ENCODE assay signal across 8 cellular contexts in the genomic region with DNA sequence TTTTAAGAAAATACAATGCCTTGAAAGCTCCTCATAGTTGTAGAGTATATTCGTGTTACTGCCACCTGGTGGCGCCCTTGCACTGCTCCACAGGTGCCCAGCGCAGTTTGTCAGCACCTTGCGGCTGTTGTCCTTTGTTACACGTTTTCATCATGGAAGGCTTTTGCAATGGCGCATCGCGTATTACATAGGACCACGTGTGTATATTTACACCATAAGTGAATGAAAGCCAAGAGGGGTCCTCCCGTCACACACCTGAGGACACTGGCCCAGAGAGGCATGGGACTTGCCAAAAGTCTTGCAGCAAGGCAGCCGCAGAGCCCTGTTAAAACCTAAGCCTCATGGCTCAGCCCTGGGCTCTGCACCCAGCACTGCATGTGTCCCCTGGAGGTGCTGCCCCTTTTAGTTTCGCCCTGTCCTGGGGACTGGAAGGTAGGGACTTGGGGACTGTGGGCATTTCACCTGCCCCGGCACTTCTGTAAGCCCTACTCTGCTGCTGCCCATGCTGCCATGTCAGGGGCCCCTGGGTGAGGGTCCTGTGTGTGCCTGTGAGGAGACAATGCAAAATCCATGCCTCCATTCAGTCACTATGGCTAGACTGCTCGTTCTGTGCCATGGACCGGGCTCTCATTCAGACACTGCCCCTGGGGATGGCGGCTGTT. TPM values are rescaled to one million over a fixed set of nuclear protein-coding genes. Genes with fewer than 3 reads are reported as not detected.
A peak's percentile ranks its signal among the peaks of the same experiment; 100 is the strongest.
DNase-seq lines count a peak whose midpoint lies in the region; ATAC-seq and TF ChIP-seq lines count a peak whose summit lies in the region.

No MANE protein-coding gene starts in this region.

- peaks cover 21% of the 10 kb centered on the region for H3F3A ChIP-seq in GM23338 (replicated peaks; ENCODE audit: low read depth)

- peak; percentile 98 to 99 for TF ChIP-seq RAD21 in liver (IDR thresholded peaks at IDR 0.05)

- CTCF ChIA-PET in AG04449 (lab: Yijun Ruan, JAX): interaction anchor here (0.5 to 2.9 kb wide), 15 partner anchors 9 to 1163 kb away, joined by 3 to 21 read pairs (median 5); partner anchors contain the start of gene LDAF1
- CTCF ChIA-PET in activated CD4-positive, alpha-beta T cell treated with anti-CD3 and anti-CD28 coated beads for 36 hours (lab: Charles Lee): interaction anchor here (0.6 to 3.4 kb wide), 6 partner anchors 8 to 66 kb away, joined by 3 to 9 read pairs (median 6); no protein-coding TSS in a partner anchor

- ATAC-seq in GM23338 (peak; percentile 80), HG02678 (IDR thresholded peaks at IDR 0.05; ENCODE audit: unreplicated experiment) (no peak)
- peak; percentile 89 for ATAC-seq in activated CD4-positive, alpha-beta T cell treated with anti-CD3 and anti-CD28 coated beads for 36 hours

- 0 out of 2 replicates have a peak overlapping the region, but pooled peaks have one; percentile 72 for H3K27ac ChIP-seq in GM23338 (ENCODE audit: low read depth)
- no peak overlapping the region for H3K27ac ChIP-seq in liver (ENCODE audit: low read depth in 1 of 2, low read length in 2 of 2)

- no peaks in the 10 kb centered on the region for H3K9me3 Mint-ChIP-seq in GM23338
- no peaks in the 10 kb centered on the region for H3K9me3 Mint-ChIP-seq in activated CD4-positive, alpha-beta T cell treated with anti-CD3 and anti-CD28 coated beads for 36 hours (ENCODE audit: low read depth)
- H3K9me3 Mint-ChIP-seq in chondrocyte (ENCODE audit: low read depth): no peaks in the 10 kb centered on the region

- intact Hi-C loops in activated CD4-positive, alpha-beta T cell treated with anti-CD3 and anti-CD28 coated beads for 36 hours (cut with DNase I, micrococcal nuclease): loop anchor here (1.0 to 10.0 kb wide), 3 partner anchors 51 to 353 kb away; partner anchors contain the start of gene CDR2 (in 2 of the 2)

- H3K27ac Mint-ChIP-seq in GM23338: peak overlapping the region; percentile 92
- peak overlapping the region; percentile 60 for H3K27ac Mint-ChIP-seq in activated CD4-positive, alpha-beta T cell treated with anti-CD3 and anti-CD28 coated beads for 36 hours
- no peak overlapping the region for H3K27ac Mint-ChIP-seq in chondrocyte (ENCODE audit: unreplicated experiment)

- H3K4me1 ChIP-seq in GM23338 (ENCODE audit: insufficient read depth) (no peaks in the 10 kb centered on the region), liver (ENCODE audit: control insufficient read depth in 4 of 4, insufficient read depth in 4 of 4, low read length in 3 of 4) (peaks cover 0 to 7% (median 4%) of the 10 kb centered on the region in 4 donors)

- H3K9me2 ChIP-seq in GM23338 (ENCODE audit: insufficient read depth): no peaks in the 10 kb centered on the region

- no peak overlapping the region for H3K9ac ChIP-seq in liver (ENCODE audit: low read depth in 1 of 2, low read length in 2 of 2)

- no peaks in the 10 kb centered on the region for H3K27me3 ChIP-seq in GM23338 (ENCODE audit: insufficient read depth)
- H3K27me3 ChIP-seq in liver (ENCODE audit: control insufficient read depth in 4 of 4, insufficient read depth in 4 of 4, low read length in 3 of 4): no peaks in the 10 kb centered on the region

- 46% methylated on average over 16 of the region's 16 CpGs for WGBS in liver

- peaks cover 11% of the 10 kb centered on the region for H3K79me2 ChIP-seq in GM23338 (replicated peaks; ENCODE audit: insufficient read depth)

- POLR2A ChIA-PET in AG04449 (lab: Yijun Ruan, JAX): no interaction called here
- POLR2A ChIA-PET in activated CD4-positive, alpha-beta T cell treated with anti-CD3 and anti-CD28 coated beads for 36 hours (lab: Charles Lee): interaction anchor here (0.6 kb wide), 1 partner anchor 94 kb away, joined by 3 read pairs; no protein-coding TSS in a partner anchor

- peaks cover 4% of the 10 kb centered on the region for H4K20me1 ChIP-seq in GM23338 (replicated peaks; ENCODE audit: insufficient read depth)

- H3K36me3 Mint-ChIP-seq in GM23338 (ENCODE audit: low read depth) (peaks cover 74% of the 10 kb centered on the region), chondrocyte (ENCODE audit: low read depth) (peaks cover 7% of the 10 kb centered on the region)
- peaks cover 35% of the 10 kb centered on the region for H3K36me3 Mint-ChIP-seq in activated CD4-positive, alpha-beta T cell treated with anti-CD3 and anti-CD28 coated beads for 36 hours (ENCODE audit: low read depth)

- no peak overlapping the region for H3K4me3 Mint-ChIP-seq in GM23338
- no peak overlapping the region for H3K4me3 Mint-ChIP-seq in activated CD4-positive, alpha-beta T cell treated with anti-CD3 and anti-CD28 coated beads for 36 hours
- no peak overlapping the region for H3K4me3 Mint-ChIP-seq in chondrocyte (ENCODE audit: unreplicated experiment)

- H3K4me1 Mint-ChIP-seq in GM23338 (peaks cover 2% of the 10 kb centered on the region; the same call in 1 of the 3 replicates), chondrocyte (ENCODE audit: low read depth) (peaks cover 2% of the 10 kb centered on the region)
- peaks cover 4% of the 10 kb centered on the region for H3K4me1 Mint-ChIP-seq in activated CD4-positive, alpha-beta T cell treated with anti-CD3 and anti-CD28 coated beads for 36 hours

- no peaks in the 10 kb centered on the region for H3K9me3 ChIP-seq in liver (ENCODE audit: control insufficient read depth in 4 of 4, low read length in 3 of 4)

- DNase-seq in AG04449 (ENCODE audit: low read depth, low spot score): no peak
- peak; percentile 91 for DNase-seq in GM23338 (ENCODE audit: low spot score)
- peak; percentile 3 to 53 for DNase-seq in NCI-H446 (lab: John Stamatoyannopoulos, UW)
- DNase-seq in activated CD4-positive, alpha-beta T cell treated with anti-CD3 and anti-CD28 coated beads for 36 hours: peak; percentile 86
- DNase-seq in chondrocyte (ENCODE audit: low spot score): no peak
- DNase-seq in stimulated activated CD4-positive, alpha-beta T cell treated with anti-CD3 and anti-CD28 coated beads, TNF-alpha, amount 100 ng/mL, for 24 hours (ENCODE audit: low read depth in 3 of 3): peak; percentile 44 to 53 (median 49)

- no peak overlapping the region for H2AFZ ChIP-seq in GM23338

- no peak overlapping the region for H3K4me2 ChIP-seq in GM23338

- H3K36me3 ChIP-seq in GM23338 (ENCODE audit: insufficient read depth): peaks cover 20% of the 10 kb centered on the region
- peaks cover 5 to 72% (median 19%) of the 10 kb centered on the region in 4 donors for H3K36me3 ChIP-seq in liver (ENCODE audit: control insufficient read depth in 4 of 4, insufficient read depth in 3 of 4, low read depth in 1 of 4, low read length in 3 of 4)

- peak; percentile 65 for TF ChIP-seq CTCF in AG04449 (IDR thresholded peaks at IDR 0.05; ENCODE audit: insufficient read depth, low read length, missing control alignments)
- peak; percentile 96 to 99 for TF ChIP-seq CTCF in GM23338 (conservative IDR thresholded peaks at IDR 0.05; ENCODE audit: low read depth in 2 of 2)
- TF ChIP-seq CTCF in chondrocyte (IDR thresholded peaks at IDR 0.05): peak; percentile 96
- TF ChIP-seq CTCF in liver (IDR thresholded peaks at IDR 0.05; ENCODE audit: low read depth, low read length, missing input control): peak; percentile 91

- no peak overlapping the region for H3K4me3 ChIP-seq in AG04449 (ENCODE audit: low read depth, low read length)
- H3K4me3 ChIP-seq in GM23338: no peak overlapping the region
- H3K4me3 ChIP-seq in liver (ENCODE audit: low read depth in 1 of 3, low read length in 3 of 3): no peak overlapping the region

- H3K27me3 Mint-ChIP-seq in GM23338 (ENCODE audit: insufficient read depth, low read depth, poor library complexity) (peaks cover 11% of the 10 kb centered on the region), chondrocyte (ENCODE audit: low read depth) (no peaks in the 10 kb centered on the region)
- no peaks in the 10 kb centered on the region for H3K27me3 Mint-ChIP-seq in activated CD4-positive, alpha-beta T cell treated with anti-CD3 and anti-CD28 coated beads for 36 hours

TF ChIP-seq in GM23338, 12 proteins besides CTCF, POLR2A, EP300 and RAD21 (continues in another document):
- no peak for TF ChIP-seq ZNF331 (CRISPR knock-in tag; IDR thresholded peaks at IDR 0.05; ENCODE audit: low read depth)
- peak; percentile 52 for TF ChIP-seq CREB1 (CRISPR knock-in tag; IDR thresholded peaks at IDR 0.05; ENCODE audit: low read depth)
- no peak for TF ChIP-seq JUNB (IDR thresholded peaks at IDR 0.05; ENCODE audit: unreplicated experiment)
- no peak for TF ChIP-seq NANOG (IDR thresholded peaks at IDR 0.05; ENCODE audit: borderline replicate concordance)
- no peak for TF ChIP-seq POLR2AphosphoS5 (IDR thresholded peaks at IDR 0.05; ENCODE audit: low read depth)
- no peak for TF ChIP-seq ZNF114 (CRISPR knock-in tag; IDR thresholded peaks at IDR 0.05)

TF ChIP-seq in liver, 16 proteins besides CTCF, POLR2A, EP300 and RAD21 (continues in another document):
- TF ChIP-seq TAF1 (conservative IDR thresholded peaks at IDR 0.05): no peak
- TF ChIP-seq EGR1 (IDR thresholded peaks at IDR 0.05; ENCODE audit: low read depth in 2 of 2): no peak
- TF ChIP-seq HNF4G (IDR thresholded peaks at IDR 0.05): no peak
- TF ChIP-seq GABPA (IDR thresholded peaks at IDR 0.05 in 1 of 2, conservative IDR thresholded peaks at IDR 0.05 in 1 of 2): no peak

RNA-seq across cellular contexts. Expression of gene POLR3E, which starts 24.3 kb away (rescaled TPM):
- total RNA-seq in GM23338 (2014; rRNA removed; shearing (Covaris generic)): 109 and 141 TPM in 2 replicates
- polyA plus RNA-seq in GM23338 (2016; fragmentation: Nextera tagmentation; extraction: Ambion mirVana): 62.7 and 64.4 TPM in 2 replicates
- total RNA-seq in activated CD4-positive, alpha-beta T cell treated with anti-CD3 and anti-CD28 coated beads for 36 hours: 10 to 100 TPM; 70.9 to 87.4 TPM
- 25.2 to 34.8 TPM (median 26.7 TPM) in 3 replicates for total RNA-seq in chondrocyte
- 10 to 100 TPM; 20.0 to 42.9 TPM for total RNA-seq in liver
- 10 to 100 TPM; 16.0 to 16.6 TPM for polyA plus RNA-seq in liver

RNA-seq across cellular contexts. Expression of gene CDR2, which starts 52.9 kb away (rescaled TPM):
- total RNA-seq in GM23338 (2014; rRNA removed; shearing (Covaris generic)): 39.3 and 43.7 TPM in 2 replicates
- polyA plus RNA-seq in GM23338 (2016; fragmentation: Nextera tagmentation; extraction: Ambion mirVana) (13.0 and 17.7 TPM in 2 replicates), liver (1 to 10 TPM; 2.9 to 7.9 TPM)
- total RNA-seq in activated CD4-positive, alpha-beta T cell treated with anti-CD3 and anti-CD28 coated beads for 36 hours: 10 to 100 TPM; 29.5 to 33.7 TPM
- total RNA-seq in chondrocyte (42.9 to 49.4 TPM (median 46.1 TPM) in 3 replicates), liver (10 to 100 TPM; 11.5 to 12.1 TPM)

Comparison
In these comparisons a context has a peak if more than half of its experiments do, and no peak if none do; other contexts are left out.
1. DNase-seq: peak in GM23338 (single experiment), NCI-H446 (2 of 2), activated CD4-positive, alpha-beta T cell treated with anti-CD3 and anti-CD28 coated beads for 36 hours (single experiment) and stimulated activated CD4-positive, alpha-beta T cell treated with anti-CD3 and anti-CD28 coated beads, TNF-alpha, amount 100 ng/mL, for 24 hours (3 of 3); none in AG04449 (single experiment) and chondrocyte (single experiment).
2. Peak in every context shown above with its lines, with median percentiles within 50 percentile points of each other: CTCF ChIP-seq.